In genomic region chr9:8179381-8180053, GRCh38 we compare ENCODE assay signal across 28 cellular contexts.
DNase-seq lines count a peak whose midpoint lies in the region; ATAC-seq and TF ChIP-seq lines count a peak whose summit lies in the region.
"Had no signal": no experiment of that assay in that cellular context is flagged by ENCODE, and none has a peak within 500 bp of the region (broad histone marks: within the 10 kb centered on the region; RNA-seq: fewer than 3 reads in every experiment).

No MANE protein-coding gene starts in this region.

- no peak overlapping the region for H3K4me3 ChIP-seq in neural progenitor cell
- H3K4me3 ChIP-seq: BLaER1, gastroesophageal sphincter, hepatocyte, ovary, right atrium auricular region, smooth muscle cell, thyroid gland, uterus had no signal

- peak overlapping the region; percentile 80 for H3K27ac ChIP-seq in caudate nucleus (ENCODE audit: low read depth, low read length)
- no peak overlapping the region for H3K27ac ChIP-seq in neural progenitor cell
- H3K27ac ChIP-seq: BLaER1, gastroesophageal sphincter, hepatocyte, ovary, right atrium auricular region, thyroid gland, uterus, WERI-Rb-1 had no signal

- H3K36me3 Mint-ChIP-seq in neural progenitor cell (no peaks in the 10 kb centered on the region), T-helper 17 cell (ENCODE audit: low read depth) (no peaks in the 10 kb centered on the region)
- H3K36me3 Mint-ChIP-seq: activated naive CD4-positive, alpha-beta T cell treated with anti-CD3 and anti-CD28 coated beads, Interleukin-2, amount 50 U/mL, for 72 hours had no signal

- H4K20me1 ChIP-seq in neural progenitor cell (ENCODE audit: low read depth): no peaks in the 10 kb centered on the region
- H4K20me1 ChIP-seq: BLaER1 had no signal

- H3K27ac Mint-ChIP-seq in neural progenitor cell (no peak overlapping the region), T-helper 17 cell (no peak overlapping the region)
- H3K27ac Mint-ChIP-seq: activated naive CD4-positive, alpha-beta T cell treated with anti-CD3 and anti-CD28 coated beads, Interleukin-2, amount 50 U/mL, for 72 hours; H9; nephron progenitor cell; stimulated activated naive CD8-positive, alpha-beta T cell treated with anti-CD3 and anti-CD28 coated beads, Interleukin-15, Interleukin-2, amounts not matched to agents 100 ng/mL and 50 ng/mL, for 24 hours had no signal

- no peak overlapping the region for H3K4me2 ChIP-seq in neural progenitor cell
- H3K4me2 ChIP-seq: BLaER1, hepatocyte, smooth muscle cell had no signal

- H3K79me2 ChIP-seq in neural progenitor cell (ENCODE audit: low read depth): no peaks in the 10 kb centered on the region
- H3K79me2 ChIP-seq: hepatocyte had no signal

- no peaks in the 10 kb centered on the region for H3K27me3 ChIP-seq in neural progenitor cell
- H3K27me3 ChIP-seq: BLaER1, hepatocyte, ovary, right atrium auricular region, thyroid gland, uterus had no signal

- no peak for ATAC-seq in T-helper 17 cell
- ATAC-seq: activated naive CD4-positive, alpha-beta T cell treated with anti-CD3 and anti-CD28 coated beads, Interleukin-2, amount 50 U/mL, for 72 hours; gastroesophageal sphincter; left cardiac atrium had no signal

- no peaks in the 10 kb centered on the region for H3K36me3 ChIP-seq in neural progenitor cell
- H3K36me3 ChIP-seq: BLaER1, gastroesophageal sphincter, ovary, right atrium auricular region, thyroid gland, uterus, WERI-Rb-1 had no signal

- peak; percentile 37 for DNase-seq in Ammon's horn (ENCODE audit: low spot score)
- peak; percentile 98 to 99 for DNase-seq in NCI-H1930 (lab: John Stamatoyannopoulos, UW)
- no peak for DNase-seq in caudate nucleus (lab: John Stamatoyannopoulos, UW)
- no peak for DNase-seq in neural progenitor cell (ENCODE audit: low spot score)
- no peak for DNase-seq in mesenteric fat pad (ENCODE audit: low spot score)
- no peak for DNase-seq in T-helper 17 cell
- DNase-seq in erythroblast (lab: John Stamatoyannopoulos, UW): no peak
- DNase-seq: activated CD4-positive, alpha-beta T cell treated with anti-CD3 and anti-CD28 coated beads for 48 hours; activated CD8-positive, alpha-beta memory T cell treated with anti-CD3 and anti-CD28 coated beads for 24 hours; activated T-cell treated with anti-CD3 and anti-CD28 coated beads for 4 hours; effector CD4-positive, alpha-beta T cell; H9; left cardiac atrium; NCI-H1694 treated with DMSO at 0.1 percent for 48 hours; NCI-H526; nephron progenitor cell; ovary; stimulated activated CD4-positive, alpha-beta T cell treated with anti-CD3 and anti-CD28 coated beads, Interleukin-1b, Interleukin-23, amount 100 ng/mL, for 48 hours; thyroid gland; uterus; WERI-Rb-1 had no signal

- H3K4me1 Mint-ChIP-seq in neural progenitor cell: no peaks in the 10 kb centered on the region
- H3K4me1 Mint-ChIP-seq in T-helper 17 cell: peaks cover 3% of the 10 kb centered on the region
- H3K4me1 Mint-ChIP-seq: H9 had no signal

- TF ChIP-seq POLR2A in erythroblast (IDR thresholded peaks at IDR 0.05; ENCODE audit: low read length): no peak

- H3K4me3 Mint-ChIP-seq in neural progenitor cell (no peak overlapping the region), T-helper 17 cell (no peak overlapping the region)
- H3K4me3 Mint-ChIP-seq: H9; nephron progenitor cell; stimulated activated naive CD8-positive, alpha-beta T cell treated with anti-CD3 and anti-CD28 coated beads, Interleukin-15, Interleukin-2, amounts not matched to agents 100 ng/mL and 50 ng/mL, for 24 hours had no signal

- no peaks in the 10 kb centered on the region for H3K9me3 ChIP-seq in neural progenitor cell (ENCODE audit: low read depth)
- H3K9me3 ChIP-seq in T-helper 17 cell (ENCODE audit: control insufficient read depth, low read length, poor library complexity, severe bottlenecking): no peaks in the 10 kb centered on the region
- H3K9me3 ChIP-seq: BLaER1, ovary, right atrium auricular region, thyroid gland, uterus had no signal

- no peaks in the 10 kb centered on the region for H3K9me3 Mint-ChIP-seq in neural progenitor cell
- H3K9me3 Mint-ChIP-seq: activated naive CD4-positive, alpha-beta T cell treated with anti-CD3 and anti-CD28 coated beads, Interleukin-2, amount 50 U/mL, for 72 hours; H9; stimulated activated naive CD8-positive, alpha-beta T cell treated with anti-CD3 and anti-CD28 coated beads, Interleukin-15, Interleukin-2, amounts not matched to agents 100 ng/mL and 50 ng/mL, for 24 hours had no signal

- H3K9ac ChIP-seq in neural progenitor cell: no peak overlapping the region
- H3K9ac ChIP-seq: BLaER1 had no signal

- H3F3A ChIP-seq in neural progenitor cell (ENCODE audit: low read depth): no peaks in the 10 kb centered on the region

- no peak for TF ChIP-seq CTCF in neural progenitor cell (IDR thresholded peaks at IDR 0.05)

- no peaks in the 10 kb centered on the region for H3K4me1 ChIP-seq in neural progenitor cell
- H3K4me1 ChIP-seq: BLaER1, gastroesophageal sphincter, right atrium auricular region, thyroid gland, uterus had no signal

- H3K27me3 Mint-ChIP-seq in neural progenitor cell (ENCODE audit: insufficient read depth, low read depth): no peaks in the 10 kb centered on the region
- peaks cover 5% of the 10 kb centered on the region for H3K27me3 Mint-ChIP-seq in T-helper 17 cell
- H3K27me3 Mint-ChIP-seq: stimulated activated naive CD8-positive, alpha-beta T cell treated with anti-CD3 and anti-CD28 coated beads, Interleukin-15, Interleukin-2, amounts not matched to agents 100 ng/mL and 50 ng/mL, for 24 hours had no signal

- peak overlapping the region; percentile 5 for H2AFZ ChIP-seq in neural progenitor cell (replicated peaks)
- H2AFZ ChIP-seq: hepatocyte had no signal

Comparison
In these comparisons a context has a peak if more than half of its experiments do, and no peak if none do; other contexts are left out.
1. DNase-seq: peak in Ammon's horn (single experiment) and NCI-H1930 (2 of 2); none in caudate nucleus (0 of 61), neural progenitor cell (single experiment), mesenteric fat pad (single experiment), T-helper 17 cell (0 of 3) and erythroblast (0 of 2).